Comparison of ENCODE assay signal across 10 cellular contexts in genomic region chr4:2858451-2859217, GRCh38. TPM values are rescaled to one million over a fixed set of nuclear protein-coding genes. Genes with fewer than 3 reads are reported as not detected.
DNase-seq lines count a peak whose midpoint lies in the region; ATAC-seq and TF ChIP-seq lines count a peak whose summit lies in the region.
"Had no signal": no experiment of that assay in that cellular context is flagged by ENCODE, and none has a peak within 500 bp of the region (broad histone marks: within the 10 kb centered on the region; RNA-seq: fewer than 3 reads in every experiment).

No MANE protein-coding gene starts in this region.

- H3K27ac ChIP-seq in stomach: peak overlapping the region in 4 of 5 donors; percentile 9 to 68 (median 34)
- no peak overlapping the region for H3K27ac ChIP-seq in PC-9

- no TSS peak for BruUV-seq in PC-9 (replicated peaks; lab: Mats Ljungman, UMichigan)

- H3K27me3 Mint-ChIP-seq in HFFc6 (ENCODE audit: insufficient read depth): no peaks in the 10 kb centered on the region; the same call in none of the 2 replicates
- H3K27me3 Mint-ChIP-seq in activated T-helper 17 cell treated with anti-CD3 and anti-CD28 coated beads, Interleukin-2, amount 50 U/mL, for 72 hours: no peaks in the 10 kb centered on the region
- H3K27me3 Mint-ChIP-seq in immature natural killer cell (ENCODE audit: low read depth in 3 of 3): no peaks in the 10 kb centered on the region
- H3K27me3 Mint-ChIP-seq in activated CD4-positive, alpha-beta memory T cell treated with anti-CD3 and anti-CD28 coated beads for 36 hours: no peaks in the 10 kb centered on the region

- H3K27ac Mint-ChIP-seq in HFFc6 (peak overlapping the region; percentile 61), immature natural killer cell (peak overlapping the region in 5 of 6 donors; percentile 29 to 83 (median 71))
- no peak overlapping the region for H3K27ac Mint-ChIP-seq in activated T-helper 17 cell treated with anti-CD3 and anti-CD28 coated beads, Interleukin-2, amount 50 U/mL, for 72 hours
- no peak overlapping the region for H3K27ac Mint-ChIP-seq in activated CD4-positive, alpha-beta memory T cell treated with anti-CD3 and anti-CD28 coated beads for 36 hours

- H3K9me3 ChIP-seq in stomach (no peaks in the 10 kb centered on the region), PC-9 (ENCODE audit: insufficient read depth, low read depth) (no peaks in the 10 kb centered on the region; the same call in 1 of the 2 replicates)

- CTCF ChIA-PET in PC-9 (lab: Charles Lee): no interaction called here
- CTCF ChIA-PET in activated CD4-positive, alpha-beta memory T cell treated with anti-CD3 and anti-CD28 coated beads for 36 hours (lab: Charles Lee): no interaction called here

- H3K4me1 Mint-ChIP-seq in HFFc6 (ENCODE audit: low read depth): peaks cover 65% of the 10 kb centered on the region
- peaks cover 52% of the 10 kb centered on the region for H3K4me1 Mint-ChIP-seq in activated T-helper 17 cell treated with anti-CD3 and anti-CD28 coated beads, Interleukin-2, amount 50 U/mL, for 72 hours
- H3K4me1 Mint-ChIP-seq in immature natural killer cell: peaks cover 86 to 96% of the 10 kb centered on the region in 2 donors
- H3K4me1 Mint-ChIP-seq in activated CD4-positive, alpha-beta memory T cell treated with anti-CD3 and anti-CD28 coated beads for 36 hours (ENCODE audit: low read depth): peaks cover 71% of the 10 kb centered on the region

- H3K36me3 Mint-ChIP-seq in HFFc6 (ENCODE audit: low read depth) (peaks cover 14% of the 10 kb centered on the region), immature natural killer cell (peaks cover 0 to 6% (median 0%) of the 10 kb centered on the region in 3 donors)
- H3K36me3 Mint-ChIP-seq in activated T-helper 17 cell treated with anti-CD3 and anti-CD28 coated beads, Interleukin-2, amount 50 U/mL, for 72 hours (ENCODE audit: low read depth): peaks cover 34% of the 10 kb centered on the region
- H3K36me3 Mint-ChIP-seq in activated CD4-positive, alpha-beta memory T cell treated with anti-CD3 and anti-CD28 coated beads for 36 hours: peaks cover 22% of the 10 kb centered on the region

- no peaks in the 10 kb centered on the region for H3K9me2 ChIP-seq in PC-9 (ENCODE audit: insufficient read depth)

- H3K4me3 Mint-ChIP-seq in HFFc6 (no peak overlapping the region), immature natural killer cell (peak overlapping the region in 2 of 5 donors; percentile 18 to 21)
- peak overlapping the region; percentile 54 for H3K4me3 Mint-ChIP-seq in activated T-helper 17 cell treated with anti-CD3 and anti-CD28 coated beads, Interleukin-2, amount 50 U/mL, for 72 hours
- no peak overlapping the region for H3K4me3 Mint-ChIP-seq in activated CD4-positive, alpha-beta memory T cell treated with anti-CD3 and anti-CD28 coated beads for 36 hours

- TF ChIP-seq POLR2A in stomach (IDR thresholded peaks at IDR 0.05): no peak

- DNase-seq in HFFc6 (no peak), immature natural killer cell (no peak), stomach (no peak), middle frontal gyrus (ENCODE audit: extremely low spot score, low spot score) (no peak), PC-9 (no peak)
- DNase-seq in activated T-cell treated with anti-CD3 and anti-CD28 coated beads, Interleukin-2, amount 50 U/mL, for 48 hours: no peak
- no peak for DNase-seq in activated CD4-positive, alpha-beta memory T cell treated with anti-CD3 and anti-CD28 coated beads for 36 hours
- DNase-seq: Kasumi-1, T1000 had no signal

- H3K9me3 Mint-ChIP-seq in HFFc6 (no peaks in the 10 kb centered on the region), immature natural killer cell (no peaks in the 10 kb centered on the region)
- H3K9me3 Mint-ChIP-seq in activated T-helper 17 cell treated with anti-CD3 and anti-CD28 coated beads, Interleukin-2, amount 50 U/mL, for 72 hours: no peaks in the 10 kb centered on the region
- no peaks in the 10 kb centered on the region for H3K9me3 Mint-ChIP-seq in activated CD4-positive, alpha-beta memory T cell treated with anti-CD3 and anti-CD28 coated beads for 36 hours

- no peak for TF ChIP-seq EP300 in stomach (IDR thresholded peaks at IDR 0.05)

- H3K4me3 ChIP-seq in stomach: no peak overlapping the region
- H3K4me3 ChIP-seq in PC-9: no peak overlapping the region

- H3K27me3 ChIP-seq in stomach: no peaks in the 10 kb centered on the region
- no peaks in the 10 kb centered on the region for H3K27me3 ChIP-seq in PC-9 (ENCODE audit: insufficient read depth, low read depth)

- POLR2A ChIA-PET in PC-9 (lab: Charles Lee; ENCODE audit: unreplicated experiment): no interaction called here
- POLR2A ChIA-PET in activated CD4-positive, alpha-beta memory T cell treated with anti-CD3 and anti-CD28 coated beads for 36 hours (lab: Charles Lee): no interaction called here

- intact Hi-C loops in stomach (cut with DNase I; ENCODE audit: low total_unique reads) (no loop called here), PC-9 (cut with micrococcal nuclease; ENCODE audit: unreplicated experiment) (no loop called here)
- intact Hi-C loops in activated CD4-positive, alpha-beta memory T cell treated with anti-CD3 and anti-CD28 coated beads for 36 hours (cut with micrococcal nuclease): no loop called here

- peaks cover 3% of the 10 kb centered on the region; the same call in 1 of the 2 replicates for H3F3A ChIP-seq in PC-9 (ENCODE audit: insufficient read depth, low read depth)

- H3K36me3 ChIP-seq in stomach (peaks cover 7 to 14% (median 10%) of the 10 kb centered on the region in 4 donors), PC-9 (ENCODE audit: low read depth) (no peaks in the 10 kb centered on the region)

- H3K4me1 ChIP-seq in stomach (peaks cover 66 to 100% (median 84%) of the 10 kb centered on the region in 4 donors), PC-9 (replicated peaks; ENCODE audit: insufficient read depth) (peaks cover 15% of the 10 kb centered on the region)

- no peaks in the 10 kb centered on the region; the same call in 1 of the 2 replicates for H4K20me1 ChIP-seq in PC-9 (ENCODE audit: insufficient read depth)

- no peak overlapping the region for H2AFZ ChIP-seq in PC-9

- H3K4me2 ChIP-seq in PC-9: no peak overlapping the region

- no peak for ATAC-seq in activated T-helper 17 cell treated with anti-CD3 and anti-CD28 coated beads, Interleukin-2, amount 50 U/mL, for 72 hours (replicated peaks)

- WGBS in stomach, 5 donors: 57 to 68% (median 63%) methylated on average over 7 of the region's 7 CpGs

- TF ChIP-seq CTCF in HFFc6 (IDR thresholded peaks at IDR 0.05) (no peak), stomach (IDR thresholded peaks at IDR 0.05) (no peak), PC-9 (conservative IDR thresholded peaks at IDR 0.05) (no peak)

- peaks cover 65% of the 10 kb centered on the region for H3K79me2 ChIP-seq in PC-9 (ENCODE audit: low read depth)

RNA-seq across cellular contexts. Expression of gene ADD1, which starts 15.0 kb away (rescaled TPM):
- total RNA-seq in HFFc6 (2021; fragmentation: NEBNext Ultra II Directional; extraction: Animal tissue kit (Norgen Biotek cat#: 25700)): 100 to 1,000 TPM; 276 to 332 (median 321) TPM
- total RNA-seq in activated T-helper 17 cell treated with anti-CD3 and anti-CD28 coated beads, Interleukin-2, amount 50 U/mL, for 72 hours: 100 to 1,000 TPM; 220 to 254 TPM
- polyA plus RNA-seq in immature natural killer cell (100 to 1,000 TPM; 207 to 318 (median 314) TPM), stomach (100 to 1,000 TPM; 103 to 197 (median 127) TPM)
- total RNA-seq in stomach (1,000 to 10,000 TPM in 1 of 5 donors, 100 to 1,000 TPM in 4; 162 to 1,174 (median 290) TPM), PC-9 (2021) (178 and 181 TPM in 2 replicates)
- 100 to 1,000 TPM; 212 TPM for total RNA-seq in activated CD4-positive, alpha-beta memory T cell treated with anti-CD3 and anti-CD28 coated beads for 36 hours

Comparison
In these comparisons a context has a peak if more than half of its experiments do, and no peak if none do; other contexts are left out.
1. H3K27ac Mint-ChIP-seq: peak in HFFc6 (single experiment) and immature natural killer cell (5 of 6); none in activated T-helper 17 cell treated with anti-CD3 and anti-CD28 coated beads, Interleukin-2, amount 50 U/mL, for 72 hours (single experiment) and activated CD4-positive, alpha-beta memory T cell treated with anti-CD3 and anti-CD28 coated beads for 36 hours (single experiment).